In the genomic region with DNA sequence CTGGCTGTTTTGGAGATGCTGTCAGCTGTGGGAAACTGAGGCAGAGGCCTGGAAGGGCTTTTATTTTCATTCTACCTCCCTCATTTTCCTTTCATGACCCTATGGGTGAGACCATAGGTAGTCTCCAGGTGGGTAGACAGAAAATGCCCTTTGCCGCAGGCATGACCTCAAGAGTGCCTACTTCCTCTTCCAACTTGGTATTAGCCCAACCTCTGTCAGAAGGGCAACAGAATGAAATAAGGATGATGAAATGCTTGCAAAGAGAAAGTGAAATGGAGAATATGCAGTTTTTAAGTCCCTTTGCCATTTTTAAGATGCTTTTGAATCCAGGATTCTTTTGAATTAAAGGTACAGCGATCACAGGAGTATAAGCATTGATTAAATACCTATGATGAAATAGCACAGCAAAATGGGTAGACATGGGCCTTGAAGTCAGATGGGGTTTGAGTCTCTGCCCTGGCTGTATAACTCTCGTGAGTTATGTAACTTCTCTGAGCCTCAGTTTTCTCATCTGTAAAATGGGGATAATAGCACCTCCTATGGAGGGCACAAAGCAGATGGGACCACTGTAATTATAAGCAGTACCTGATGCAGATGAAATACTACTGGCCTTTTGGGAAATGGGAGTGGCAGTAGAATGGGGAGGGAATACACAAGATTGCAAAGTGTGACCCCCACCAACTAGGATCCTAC, we compare ENCODE assay signal across 16 cellular contexts. TPM values are rescaled to one million over a fixed set of nuclear protein-coding genes. Genes with fewer than 3 reads are reported as not detected.
DNase-seq lines count a peak whose midpoint lies in the region; ATAC-seq and TF ChIP-seq lines count a peak whose summit lies in the region.
"Had no signal": no experiment of that assay in that cellular context is flagged by ENCODE, and none has a peak within 500 bp of the region (broad histone marks: within the 10 kb centered on the region; RNA-seq: fewer than 3 reads in every experiment).

No MANE protein-coding gene starts in this region.

- TF ChIP-seq CTCF in CD14-positive monocyte (IDR thresholded peaks at IDR 0.05): no peak
- TF ChIP-seq CTCF in HFFc6 (IDR thresholded peaks at IDR 0.05): no peak
- TF ChIP-seq CTCF in RWPE1 (conservative IDR thresholded peaks at IDR 0.05; ENCODE audit: low read depth): no peak

- H3K36me3 Mint-ChIP-seq in CD14-positive monocyte (peaks cover 35% of the 10 kb centered on the region in 2 donors), HFFc6 (ENCODE audit: low read depth) (no peaks in the 10 kb centered on the region)
- H3K36me3 Mint-ChIP-seq in activated naive CD8-positive, alpha-beta T cell treated with anti-CD3 and anti-CD28 coated beads, Interleukin-2, amount 10 ng/mL, durations not matched to agents 7 days and 5 days: peaks cover 12% of the 10 kb centered on the region

- peak overlapping the region; percentile 60 to 91 (median 84) for H3K27ac Mint-ChIP-seq in CD14-positive monocyte
- H3K27ac Mint-ChIP-seq in activated naive CD8-positive, alpha-beta T cell treated with anti-CD3 and anti-CD28 coated beads, Interleukin-2, amount 10 ng/mL, durations not matched to agents 7 days and 5 days: peak overlapping the region; percentile 92
- H3K27ac Mint-ChIP-seq in HFFc6: no peak overlapping the region

- H3K4me1 Mint-ChIP-seq in CD14-positive monocyte (peaks cover 80% of the 10 kb centered on the region), HFFc6 (ENCODE audit: low read depth) (peaks cover 17% of the 10 kb centered on the region)
- H3K4me1 Mint-ChIP-seq in activated naive CD8-positive, alpha-beta T cell treated with anti-CD3 and anti-CD28 coated beads, Interleukin-2, amount 10 ng/mL, durations not matched to agents 7 days and 5 days: peaks cover 64% of the 10 kb centered on the region

- H3K27ac ChIP-seq in RWPE1: no peak overlapping the region
- H3K27ac ChIP-seq: body of pancreas, parathyroid adenoma, SK-N-MC, vagina had no signal

- intact Hi-C loops in CD14-positive monocyte (cut with micrococcal nuclease) (loop anchor here in 1 of 2 donors (5.0 kb wide), 1 partner anchor 50 kb away; the partner anchor contains the start of genes HPS4 and SRRD), cardiac septum (cut with DNase I) (no loop called here)

- CTCF ChIA-PET in RWPE1 (lab: Yijun Ruan, JAX): no interaction called here

- H3K27me3 Mint-ChIP-seq in CD14-positive monocyte (ENCODE audit: low read depth in 3 of 3): peaks cover 0 to 2% (median 0%) of the 10 kb centered on the region in 3 donors
- H3K27me3 Mint-ChIP-seq in activated naive CD8-positive, alpha-beta T cell treated with anti-CD3 and anti-CD28 coated beads, Interleukin-2, amount 10 ng/mL, durations not matched to agents 7 days and 5 days: no peaks in the 10 kb centered on the region
- peaks cover under 1% of the 10 kb centered on the region for H3K27me3 Mint-ChIP-seq in HFFc6 (ENCODE audit: insufficient read depth)

- peaks cover 0 to 2% (median 0%) of the 10 kb centered on the region in 7 donors for H3K9me3 Mint-ChIP-seq in CD14-positive monocyte
- H3K9me3 Mint-ChIP-seq in activated naive CD8-positive, alpha-beta T cell treated with anti-CD3 and anti-CD28 coated beads, Interleukin-2, amount 10 ng/mL, durations not matched to agents 7 days and 5 days: no peaks in the 10 kb centered on the region
- H3K9me3 Mint-ChIP-seq in HFFc6: no peaks in the 10 kb centered on the region

- peak; percentile 24 for ATAC-seq in GM18520 (IDR thresholded peaks at IDR 0.05; ENCODE audit: unreplicated experiment)
- ATAC-seq in activated naive CD8-positive, alpha-beta T cell treated with anti-CD3 and anti-CD28 coated beads, Interleukin-2, amount 10 ng/mL, durations not matched to agents 7 days and 5 days (ENCODE audit: low read depth): no peak
- ATAC-seq: activated CD4-positive, CD25-positive, alpha-beta regulatory T cell treated with anti-CD3 and anti-CD28 coated beads, Interleukin-2, amount 50 U/mL, for 24 hours; body of pancreas had no signal

- POLR2A ChIA-PET in activated naive CD8-positive, alpha-beta T cell treated with anti-CD3 and anti-CD28 coated beads, Interleukin-2, amount 10 ng/mL, durations not matched to agents 7 days and 5 days (lab: Charles Lee): no interaction called here
- POLR2A ChIA-PET in RWPE1 (lab: Yijun Ruan, JAX; ENCODE audit: low non-redundant PET): no interaction called here

- peak overlapping the region in 1 of 2 donors; percentile 45 for H3K4me3 Mint-ChIP-seq in CD14-positive monocyte
- H3K4me3 Mint-ChIP-seq in activated naive CD8-positive, alpha-beta T cell treated with anti-CD3 and anti-CD28 coated beads, Interleukin-2, amount 10 ng/mL, durations not matched to agents 7 days and 5 days: peak overlapping the region; percentile 29
- no peak overlapping the region for H3K4me3 Mint-ChIP-seq in HFFc6

- no peak for DNase-seq in CD14-positive monocyte (ENCODE audit: low spot score)
- DNase-seq in NOMO-1 (lab: John Stamatoyannopoulos, UW; ENCODE audit: unreplicated experiment in 2 of 2): peak; percentile 84 to 97
- DNase-seq in activated naive CD8-positive, alpha-beta T cell treated with anti-CD3 and anti-CD28 coated beads, Interleukin-2, amount 10 ng/mL, durations not matched to agents 7 days and 5 days: no peak
- DNase-seq in HFFc6: no peak
- no peak for DNase-seq in RWPE1 (ENCODE audit: low spot score)
- no peak for DNase-seq in NCI-H187 treated with DMSO at 0.1 percent for 48 hours (lab: John Stamatoyannopoulos, UW)
- DNase-seq in cardiac septum (ENCODE audit: low spot score): no peak
- DNase-seq: body of pancreas, DMS53, NCI-H1417, NCI-H748 treated with DMSO at 0.1 percent for 48 hours had no signal

RNA-seq across cellular contexts. Expression of gene ASPHD2, which starts 3.7 kb away (rescaled TPM):
- 1 to 10 TPM; 2.6 to 6.2 TPM for polyA plus RNA-seq in CD14-positive monocyte
- 1 to 10 TPM; 9.0 to 9.3 TPM for total RNA-seq in activated naive CD8-positive, alpha-beta T cell treated with anti-CD3 and anti-CD28 coated beads, Interleukin-2, amount 10 ng/mL, durations not matched to agents 7 days and 5 days
- total RNA-seq in HFFc6 (2021; fragmentation: NEBNext Ultra II Directional; extraction: Animal tissue kit (Norgen Biotek cat#: 25700)): 1 to 10 TPM in 5 of 6 experiments, under 1 TPM in 1; 0.85 to 2.3 (median 1.3) TPM
- total RNA-seq in cardiac septum: 0.32 TPM

RNA-seq across cellular contexts. Expression of gene HPS4, which starts 50.8 kb away (rescaled TPM):
- polyA plus RNA-seq in CD14-positive monocyte: 1 to 10 TPM; 5.7 to 7.5 TPM
- total RNA-seq in activated naive CD8-positive, alpha-beta T cell treated with anti-CD3 and anti-CD28 coated beads, Interleukin-2, amount 10 ng/mL, durations not matched to agents 7 days and 5 days: 10 to 100 TPM; 42.6 to 48.2 TPM
- 10 to 100 TPM; 18.0 to 22.6 (median 20.6) TPM for total RNA-seq in HFFc6 (2021; fragmentation: NEBNext Ultra II Directional; extraction: Animal tissue kit (Norgen Biotek cat#: 25700))
- 11.9 TPM for total RNA-seq in cardiac septum

RNA-seq across cellular contexts. Expression of gene SRRD, which starts 50.9 kb away (rescaled TPM):
- polyA plus RNA-seq in CD14-positive monocyte: 10 to 100 TPM; 10.0 to 15.0 TPM
- total RNA-seq in activated naive CD8-positive, alpha-beta T cell treated with anti-CD3 and anti-CD28 coated beads, Interleukin-2, amount 10 ng/mL, durations not matched to agents 7 days and 5 days: 10 to 100 TPM; 18.9 to 19.2 TPM
- 10 to 100 TPM; 15.0 to 21.2 (median 19.1) TPM for total RNA-seq in HFFc6 (2021; fragmentation: NEBNext Ultra II Directional; extraction: Animal tissue kit (Norgen Biotek cat#: 25700))
- 14.5 TPM for total RNA-seq in cardiac septum

Comparison
In these comparisons a context has a peak if more than half of its experiments do, and no peak if none do; other contexts are left out.
1. DNase-seq: peak in NOMO-1 (2 of 2); none in CD14-positive monocyte (single experiment), activated naive CD8-positive, alpha-beta T cell treated with anti-CD3 and anti-CD28 coated beads, Interleukin-2, amount 10 ng/mL, durations not matched to agents 7 days and 5 days (single experiment), HFFc6 (single experiment), RWPE1 (single experiment), NCI-H187 treated with DMSO at 0.1 percent for 48 hours (single experiment) and cardiac septum (single experiment).